8 cellular contexts compared by ENCODE assay signal in the genomic region with DNA sequence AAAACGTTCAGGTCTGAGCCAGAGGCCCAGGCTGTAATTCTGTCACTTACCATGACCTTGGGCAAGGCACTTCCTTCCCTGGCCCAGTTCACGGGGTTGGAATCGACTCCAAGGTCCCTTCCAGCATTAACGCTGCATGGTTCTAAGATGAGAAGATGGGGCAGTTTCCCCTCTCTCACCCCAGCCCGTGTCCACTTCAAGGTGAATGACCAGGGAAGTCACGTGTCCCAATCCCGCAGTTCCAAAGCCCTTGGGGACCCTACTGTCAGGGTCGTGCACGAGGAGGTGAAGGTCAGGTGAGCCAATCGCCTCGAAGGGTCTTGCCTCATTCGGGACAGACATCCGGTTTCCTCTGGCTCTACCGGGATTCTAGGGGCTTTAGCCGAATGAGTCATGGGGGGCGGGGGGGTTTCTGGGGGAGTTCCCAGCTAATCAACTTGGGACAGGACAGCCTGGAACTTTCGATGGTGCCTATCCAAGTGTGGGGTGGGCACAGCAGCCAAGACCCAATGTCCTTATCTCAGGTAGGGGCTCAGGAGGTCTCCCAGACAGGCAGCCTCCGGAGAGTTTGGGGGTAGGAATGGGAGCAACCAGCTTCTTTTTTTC. TPM values are rescaled to one million over a fixed set of nuclear protein-coding genes. Genes with fewer than 3 reads are reported as not detected.
A peak's percentile ranks its signal among the peaks of the same experiment; 100 is the strongest.
DNase-seq lines count a peak whose midpoint lies in the region; ATAC-seq, FAIRE-seq and TF ChIP-seq lines count a peak whose summit lies in the region.
"Had no signal": no experiment of that assay in that cellular context is flagged by ENCODE, and none has a peak within 500 bp of the region (broad histone marks: within the 10 kb centered on the region; RNA-seq: fewer than 3 reads in every experiment).

No MANE protein-coding gene starts in this region.

- no peaks in the 10 kb centered on the region for H4K20me1 ChIP-seq in SK-N-SH (ENCODE audit: insufficient read depth)
- no peaks in the 10 kb centered on the region for H4K20me1 ChIP-seq in keratinocyte (ENCODE audit: control insufficient read depth, extremely low read depth, insufficient read depth, low read length)
- no peaks in the 10 kb centered on the region for H4K20me1 ChIP-seq in OCI-LY7 (ENCODE audit: insufficient read depth, low read length)

- 76% methylated on average over 14 of the region's 18 CpGs for WGBS in SK-N-SH (ENCODE audit: low lambda C conversion rate)

- TF ChIP-seq CTCF in SK-N-SH (IDR thresholded peaks at IDR 0.05) (no peak), keratinocyte (optimal IDR thresholded peaks at IDR 0.05 in 1 of 3, IDR thresholded peaks at IDR 0.05 in 1 of 3, conservative IDR thresholded peaks at IDR 0.05 in 1 of 3; ENCODE audit: extremely low read depth in 1 of 3, insufficient read depth in 2 of 3, low read length in 3 of 3) (no peak), upper lobe of right lung (IDR thresholded peaks at IDR 0.05) (no peak), WERI-Rb-1 (IDR thresholded peaks at IDR 0.05; ENCODE audit: low read depth, low read length) (no peak), OCI-LY7 (conservative IDR thresholded peaks at IDR 0.05; ENCODE audit: low read length) (no peak)

- H3K27me3 ChIP-seq in SK-N-SH (ENCODE audit: insufficient read depth) (no peaks in the 10 kb centered on the region), keratinocyte (ENCODE audit: control insufficient read depth, extremely low read depth, insufficient read depth, low read length) (no peaks in the 10 kb centered on the region), upper lobe of right lung (no peaks in the 10 kb centered on the region), WERI-Rb-1 (ENCODE audit: insufficient read depth, low read depth, severe bottlenecking) (no peaks in the 10 kb centered on the region)
- H3K27me3 ChIP-seq: cardiac muscle cell had no signal

- no TSS peak for BruUV-seq in OCI-LY7 (replicated peaks; lab: Mats Ljungman, UMichigan)

- H3K4me2 ChIP-seq in SK-N-SH, result no peak overlapping the region
- no peak overlapping the region for H3K4me2 ChIP-seq in keratinocyte (ENCODE audit: control insufficient read depth, extremely low read depth, insufficient read depth, low read depth, low read length)
- no peak overlapping the region for H3K4me2 ChIP-seq in OCI-LY7 (ENCODE audit: low read length)

- CTCF ChIA-PET in SK-N-SH (lab: Yijun Ruan, JAX), result interaction anchor here (1.1 to 7.8 kb wide), 19 partner anchors 13 to 286 kb away, joined by 3 to 143 read pairs (median 5); a partner anchor contains a TSS
- CTCF ChIA-PET in OCI-LY7 (lab: Charles Lee; ENCODE audit: unreplicated experiment), result no interaction called here

- H3K9me2 ChIP-seq in SK-N-SH (no peaks in the 10 kb centered on the region), OCI-LY7 (ENCODE audit: insufficient read depth, low read length) (no peaks in the 10 kb centered on the region)

- TF ChIP-seq EP300 in SK-N-SH (IDR thresholded peaks at IDR 0.05; ENCODE audit: borderline replicate concordance in 1 of 2, low read depth in 1 of 2, low read length in 1 of 2), result no peak

- no peak for TF ChIP-seq RAD21 in SK-N-SH (IDR thresholded peaks at IDR 0.05; ENCODE audit: low read length)

- H3K4me3 ChIP-seq in SK-N-SH (ENCODE audit: low read depth in 2 of 2, low read length in 1 of 2) (no peak overlapping the region), keratinocyte (ENCODE audit: control insufficient read depth in 2 of 3, extremely low read depth in 1 of 3, insufficient read depth in 2 of 3, low read depth in 1 of 3, low read length in 3 of 3) (no peak overlapping the region), upper lobe of right lung (no peak overlapping the region), WERI-Rb-1 (ENCODE audit: low read depth, low read length) (no peak overlapping the region), OCI-LY7 (ENCODE audit: low read depth, low read length, poor library complexity, severe bottlenecking) (no peak overlapping the region)
- H3K4me3 ChIP-seq: cardiac muscle cell had no signal

- H3F3A ChIP-seq in SK-N-SH (replicated peaks; ENCODE audit: insufficient read depth), result no peaks in the 10 kb centered on the region

- DNase-seq in SK-N-SH, result peak; percentile 33
- DNase-seq in keratinocyte (ENCODE audit: low read depth, low spot score), result no peak
- DNase-seq in upper lobe of right lung, result no peak
- DNase-seq in WERI-Rb-1, result no peak
- DNase-seq in OCI-LY7 (ENCODE audit: low spot score), result no peak

- H3K9me3 ChIP-seq in SK-N-SH (no peaks in the 10 kb centered on the region), keratinocyte (ENCODE audit: control insufficient read depth, low read depth, low read length) (no peaks in the 10 kb centered on the region), upper lobe of right lung (no peaks in the 10 kb centered on the region), WERI-Rb-1 (ENCODE audit: severe bottlenecking) (no peaks in the 10 kb centered on the region), OCI-LY7 (ENCODE audit: low read length) (no peaks in the 10 kb centered on the region)

- dilution Hi-C loops in keratinocyte (cut with MboI; ENCODE audit: extremely low pct_ligation_motif_present, low sequenced_read_pairs), result no loop called here

- H3K36me3 ChIP-seq in SK-N-SH (replicated peaks in 1 of 2; ENCODE audit: control insufficient read depth in 1 of 2, insufficient read depth in 2 of 2, low read length in 1 of 2) (peaks cover under 1 to 2% of the 10 kb centered on the region in 2 experiments), keratinocyte (ENCODE audit: control insufficient read depth in 2 of 2, extremely low read depth in 1 of 2, insufficient read depth in 2 of 2, low read length in 2 of 2) (peaks cover 0 to 1% of the 10 kb centered on the region in 2 experiments), upper lobe of right lung (peaks cover 3% of the 10 kb centered on the region), WERI-Rb-1 (peaks cover 14% of the 10 kb centered on the region), OCI-LY7 (ENCODE audit: insufficient read depth, low read length) (peaks cover 9% of the 10 kb centered on the region; the same call in 1 of the 2 replicates)
- H3K36me3 ChIP-seq: cardiac muscle cell had no signal

- no peak overlapping the region for H3K27ac ChIP-seq in SK-N-SH (ENCODE audit: low read depth in 2 of 2, low read length in 1 of 2)
- no peak overlapping the region for H3K27ac ChIP-seq in keratinocyte (ENCODE audit: control insufficient read depth, insufficient read depth, low read length)
- peak overlapping the region; percentile 68 for H3K27ac ChIP-seq in upper lobe of right lung
- no peak overlapping the region for H3K27ac ChIP-seq in WERI-Rb-1
- H3K27ac ChIP-seq in OCI-LY7 (ENCODE audit: low read depth, low read length, poor library complexity, severe bottlenecking), result no peak overlapping the region
- H3K27ac ChIP-seq: cardiac muscle cell had no signal

- FAIRE-seq in keratinocyte (lab: Jason Lieb, UNC), result no peak

- intact Hi-C loops in upper lobe of right lung (cut with DNase I) (no loop called here), OCI-LY7 (cut with micrococcal nuclease; ENCODE audit: unreplicated experiment) (no loop called here)

- H3K9ac ChIP-seq in SK-N-SH (no peak overlapping the region), keratinocyte (ENCODE audit: control insufficient read depth, extremely low read depth, insufficient read depth, low read length) (peak overlapping the region; percentile 28)

- POLR2A ChIA-PET in SK-N-SH (lab: Yijun Ruan, JAX) (no interaction called here), OCI-LY7 (lab: Charles Lee) (interaction anchor here (1.1 kb wide), 1 partner anchor 39 kb away, joined by 3 read pairs; no protein-coding TSS in a partner anchor)

- no peaks in the 10 kb centered on the region; a peak in 1 of 4 replicates for H3K4me1 ChIP-seq in SK-N-SH (ENCODE audit: control insufficient read depth in 1 of 2, insufficient read depth in 2 of 2, low read depth in 1 of 2, low read length in 1 of 2)
- H3K4me1 ChIP-seq in keratinocyte (ENCODE audit: control insufficient read depth, extremely low read depth, insufficient read depth, low read length), result peaks cover 35% of the 10 kb centered on the region
- H3K4me1 ChIP-seq in upper lobe of right lung, result peaks cover 43% of the 10 kb centered on the region
- peaks cover 8% of the 10 kb centered on the region for H3K4me1 ChIP-seq in OCI-LY7 (ENCODE audit: insufficient read depth, low read length, poor library complexity, severe bottlenecking)

- no peaks in the 10 kb centered on the region for H3K9me1 ChIP-seq in keratinocyte (ENCODE audit: control insufficient read depth, extremely low read depth, insufficient read depth, low read length)

- no peak overlapping the region for H2AFZ ChIP-seq in SK-N-SH (ENCODE audit: low read depth)
- no peak overlapping the region for H2AFZ ChIP-seq in keratinocyte (ENCODE audit: control insufficient read depth, low read length)
- H2AFZ ChIP-seq in OCI-LY7 (ENCODE audit: low read length), result no peak overlapping the region

- no peak for ATAC-seq in SK-N-SH treated with all-trans-retinoic acid at 6 μM for 48 hours
- no peak for ATAC-seq in upper lobe of right lung

- no peaks in the 10 kb centered on the region for H3K79me2 ChIP-seq in SK-N-SH (ENCODE audit: insufficient read depth)
- H3K79me2 ChIP-seq in keratinocyte (ENCODE audit: control insufficient read depth, insufficient read depth, low read length), result no peaks in the 10 kb centered on the region
- no peaks in the 10 kb centered on the region for H3K79me2 ChIP-seq in OCI-LY7 (ENCODE audit: insufficient read depth, low read depth, low read length)

RNA-seq across cellular contexts. Expression of a gene that starts 0.8 kb away (rescaled TPM):
- polyA plus RNA-seq in SK-N-SH (2012; rRNA removed) (not detected in 2 replicates), keratinocyte (0.19 to 0.84 TPM (median 0.76 TPM) in 3 replicates)
- polyA plus RNA-seq in SK-N-SH (2012; cell fraction: cytosol; rRNA removed), result 0.03 TPM in 1 of 2 replicates, not detected in the other
- polyA plus RNA-seq in SK-N-SH (2012; cell fraction: nucleus; rRNA removed), result not detected in 2 replicates
- not detected for polyA plus RNA-seq in keratinocyte (2011; ENCODE audit: low read depth)
- polyA plus RNA-seq in keratinocyte (2011; cell fraction: cytosol; rRNA removed), result 0.26 and 0.30 TPM in 2 replicates
- 0.43 and 0.45 TPM in 2 replicates for polyA plus RNA-seq in keratinocyte (2011; cell fraction: nucleus; rRNA removed)
- 0.66 TPM in 1 of 2 replicates, not detected in the other for polyA plus RNA-seq in keratinocyte (2012; ENCODE audit: low replicate concordance)
- polyA minus RNA-seq in keratinocyte, result 0.19 to 0.72 TPM (median 0.40 TPM) in 3 replicates
- polyA minus RNA-seq in keratinocyte (2011; cell fraction: cytosol; rRNA and poly(A)+ RNA removed), result not detected
- polyA minus RNA-seq in keratinocyte (2011; cell fraction: nucleus; rRNA and poly(A)+ RNA removed), result 0.53 TPM in 1 of 2 replicates, not detected in the other
- total RNA-seq in upper lobe of right lung (1.2 TPM), OCI-LY7 (2022) (not detected in 2 replicates)
- total RNA-seq in OCI-LY7 (2014; rRNA removed; shearing (Covaris generic)), result not detected in 2 replicates
- total RNA-seq: cardiac muscle cell, mononuclear cell had no signal
- polyA plus RNA-seq: cardiac muscle cell had no signal

RNA-seq across cellular contexts. Expression of a gene that starts 33.9 kb away (rescaled TPM):
- polyA plus RNA-seq in SK-N-SH (2012; rRNA removed), result 87.6 and 104 TPM in 2 replicates
- 57.9 and 80.3 TPM in 2 replicates for polyA plus RNA-seq in SK-N-SH (2012; cell fraction: cytosol; rRNA removed)
- 104 and 122 TPM in 2 replicates for polyA plus RNA-seq in SK-N-SH (2012; cell fraction: nucleus; rRNA removed)
- polyA plus RNA-seq in keratinocyte, result 97.1 to 169 TPM (median 108 TPM) in 3 replicates
- 105 TPM for polyA plus RNA-seq in keratinocyte (2011; ENCODE audit: low read depth)
- polyA plus RNA-seq in keratinocyte (2011; cell fraction: cytosol; rRNA removed), result 108 and 128 TPM in 2 replicates
- 162 and 174 TPM in 2 replicates for polyA plus RNA-seq in keratinocyte (2011; cell fraction: nucleus; rRNA removed)
- 129 and 159 TPM in 2 replicates for polyA plus RNA-seq in keratinocyte (2012; ENCODE audit: low replicate concordance)
- 114 to 244 TPM (median 137 TPM) in 3 replicates for polyA minus RNA-seq in keratinocyte
- 90.9 TPM for polyA minus RNA-seq in keratinocyte (2011; cell fraction: cytosol; rRNA and poly(A)+ RNA removed)
- 61.0 and 68.6 TPM in 2 replicates for polyA minus RNA-seq in keratinocyte (2011; cell fraction: nucleus; rRNA and poly(A)+ RNA removed)
- 73.6 TPM for total RNA-seq in upper lobe of right lung
- total RNA-seq in OCI-LY7 (2014; rRNA removed; shearing (Covaris generic)), result 149 and 150 TPM in 2 replicates
- total RNA-seq in OCI-LY7 (2022), result 140 and 150 TPM in 2 replicates

RNA-seq across cellular contexts. Expression of a gene that starts 39.7 kb away (rescaled TPM):
- polyA plus RNA-seq in SK-N-SH (2012; rRNA removed) (62.8 and 64.5 TPM in 2 replicates), keratinocyte (45.3 to 77.3 TPM (median 47.2 TPM) in 3 replicates)
- 32.9 and 39.9 TPM in 2 replicates for polyA plus RNA-seq in SK-N-SH (2012; cell fraction: cytosol; rRNA removed)
- polyA plus RNA-seq in SK-N-SH (2012; cell fraction: nucleus; rRNA removed), result 178 and 231 TPM in 2 replicates
- polyA plus RNA-seq in keratinocyte (2011; ENCODE audit: low read depth), result 20.0 TPM
- polyA plus RNA-seq in keratinocyte (2011; cell fraction: cytosol; rRNA removed), result 54.1 and 62.2 TPM in 2 replicates
- polyA plus RNA-seq in keratinocyte (2011; cell fraction: nucleus; rRNA removed), result 134 and 168 TPM in 2 replicates
- polyA plus RNA-seq in keratinocyte (2012; ENCODE audit: low replicate concordance), result 30.8 and 51.5 TPM in 2 replicates
- 82.2 to 244 TPM (median 85.5 TPM) in 3 replicates for polyA minus RNA-seq in keratinocyte
- polyA minus RNA-seq in keratinocyte (2011; cell fraction: cytosol; rRNA and poly(A)+ RNA removed), result 97.8 TPM
- polyA minus RNA-seq in keratinocyte (2011; cell fraction: nucleus; rRNA and poly(A)+ RNA removed), result 89.3 and 107 TPM in 2 replicates
- total RNA-seq in upper lobe of right lung (81.3 TPM), OCI-LY7 (2022) (103 and 112 TPM in 2 replicates)
- 36.3 and 65.9 TPM in 2 replicates for total RNA-seq in OCI-LY7 (2014; rRNA removed; shearing (Covaris generic))

RNA-seq across cellular contexts. Expression of a gene that starts 48.3 kb away (rescaled TPM):
- 20.1 and 23.1 TPM in 2 replicates for polyA plus RNA-seq in SK-N-SH (2012; rRNA removed)
- polyA plus RNA-seq in SK-N-SH (2012; cell fraction: cytosol; rRNA removed), result 13.0 and 18.1 TPM in 2 replicates
- polyA plus RNA-seq in SK-N-SH (2012; cell fraction: nucleus; rRNA removed), result 13.7 and 14.4 TPM in 2 replicates
- 3.3 to 5.9 TPM (median 4.5 TPM) in 3 replicates for polyA plus RNA-seq in keratinocyte
- 2.3 TPM for polyA plus RNA-seq in keratinocyte (2011; ENCODE audit: low read depth)
- 2.5 and 4.4 TPM in 2 replicates for polyA plus RNA-seq in keratinocyte (2011; cell fraction: cytosol; rRNA removed)
- polyA plus RNA-seq in keratinocyte (2011; cell fraction: nucleus; rRNA removed), result 5.2 and 5.8 TPM in 2 replicates
- 4.9 and 8.4 TPM in 2 replicates for polyA plus RNA-seq in keratinocyte (2012; ENCODE audit: low replicate concordance)
- polyA minus RNA-seq in keratinocyte, result 4.8 to 14.7 TPM (median 4.9 TPM) in 3 replicates
- polyA minus RNA-seq in keratinocyte (2011; cell fraction: cytosol; rRNA and poly(A)+ RNA removed), result 5.6 TPM
- polyA minus RNA-seq in keratinocyte (2011; cell fraction: nucleus; rRNA and poly(A)+ RNA removed), result 2.4 and 3.2 TPM in 2 replicates
- total RNA-seq in upper lobe of right lung, result 55.6 TPM
- 5.4 and 9.3 TPM in 2 replicates for total RNA-seq in OCI-LY7 (2014; rRNA removed; shearing (Covaris generic))
- total RNA-seq in OCI-LY7 (2022), result 3.9 and 5.1 TPM in 2 replicates

RNA-seq across cellular contexts. Expression of a gene that starts 51.7 kb away (rescaled TPM):
- not detected in 2 replicates for polyA plus RNA-seq in SK-N-SH (2012; rRNA removed)
- 0.01 and 0.03 TPM in 2 replicates for polyA plus RNA-seq in SK-N-SH (2012; cell fraction: cytosol; rRNA removed)
- polyA plus RNA-seq in SK-N-SH (2012; cell fraction: nucleus; rRNA removed), result not detected in 2 replicates
- polyA plus RNA-seq in keratinocyte, result 5.0 to 9.8 TPM (median 8.5 TPM) in 3 replicates
- 82.1 TPM for polyA plus RNA-seq in keratinocyte (2011; ENCODE audit: low read depth)
- 4.2 and 4.8 TPM in 2 replicates for polyA plus RNA-seq in keratinocyte (2011; cell fraction: cytosol; rRNA removed)
- polyA plus RNA-seq in keratinocyte (2011; cell fraction: nucleus; rRNA removed), result 6.4 and 7.4 TPM in 2 replicates
- 6.5 and 78.8 TPM in 2 replicates for polyA plus RNA-seq in keratinocyte (2012; ENCODE audit: low replicate concordance)
- polyA minus RNA-seq in keratinocyte, result 10.6 to 15.5 TPM (median 12.3 TPM) in 3 replicates
- 2.9 TPM for polyA minus RNA-seq in keratinocyte (2011; cell fraction: cytosol; rRNA and poly(A)+ RNA removed)
- 4.3 and 6.3 TPM in 2 replicates for polyA minus RNA-seq in keratinocyte (2011; cell fraction: nucleus; rRNA and poly(A)+ RNA removed)
- 0.29 TPM for total RNA-seq in upper lobe of right lung
- 0.15 and 0.57 TPM in 2 replicates for total RNA-seq in OCI-LY7 (2014; rRNA removed; shearing (Covaris generic))
- 0.15 and 0.17 TPM in 2 replicates for total RNA-seq in OCI-LY7 (2022)
- total RNA-seq: cardiac muscle cell had no signal
- polyA plus RNA-seq: cardiac muscle cell had no signal
